Comparison of ENCODE assay signal across 8 cellular contexts in genomic region chr20:47725248-47725973, GRCh38. TPM values are rescaled to one million over a fixed set of nuclear protein-coding genes. Genes with fewer than 3 reads are reported as not detected.
A peak's percentile ranks its signal among the peaks of the same experiment; 100 is the strongest.
DNase-seq lines count a peak whose midpoint lies in the region; ATAC-seq and TF ChIP-seq lines count a peak whose summit lies in the region.

No MANE protein-coding gene starts in this region.

- peak overlapping the region; percentile 61 to 99 (median 98) for H3K27ac Mint-ChIP-seq in naive B cell

- peak; percentile 92 for TF ChIP-seq CTCF in OCI-LY1 (IDR thresholded peaks at IDR 0.05; ENCODE audit: low read length)

- H3K36me3 ChIP-seq in OCI-LY1 (ENCODE audit: insufficient read depth, low read length) = no peaks in the 10 kb centered on the region

- H3K4me1 ChIP-seq in OCI-LY1 (ENCODE audit: insufficient read depth, low read length, severe bottlenecking) = peaks cover 25% of the 10 kb centered on the region

- no peaks in the 10 kb centered on the region for H3K27me3 ChIP-seq in OCI-LY1 (ENCODE audit: insufficient read depth, low read length)

- 0 out of 2 replicates have a peak overlapping the region, but pooled peaks have one; percentile 45 for H2AFZ ChIP-seq in OCI-LY1 (ENCODE audit: low read length)

- H3K4me3 Mint-ChIP-seq in naive B cell = peak overlapping the region in 5 of 8 donors; percentile 18 to 78 (median 55)

- H3F3A ChIP-seq in OCI-LY1 (ENCODE audit: insufficient read depth, low read length) = no peaks in the 10 kb centered on the region

- H3K4me1 Mint-ChIP-seq in naive B cell = peaks cover 37 to 62% (median 57%) of the 10 kb centered on the region in 3 donors

- no peaks in the 10 kb centered on the region for H3K79me2 ChIP-seq in OCI-LY1 (ENCODE audit: insufficient read depth, low read length)

- H3K9me3 ChIP-seq in OCI-LY1 (ENCODE audit: low read length) = no peaks in the 10 kb centered on the region

- peak; percentile 2 to 4 for ATAC-seq in naive B cell (ENCODE audit: low read depth in 2 of 2)

- H3K27ac ChIP-seq in OCI-LY1 (ENCODE audit: low read depth, low read length, poor library complexity, severe bottlenecking) (no peak overlapping the region), epithelial cell of prostate (no peak overlapping the region)

- peak; percentile 72 for DNase-seq in DMS 273 treated with DMSO at 0.1 percent for 48 hours (lab: John Stamatoyannopoulos, UW)
- peak; percentile 80 for DNase-seq in HT1080 (ENCODE audit: low read depth)
- peak; percentile 70 for DNase-seq in activated CD8-positive, alpha-beta memory T cell treated with anti-CD3 and anti-CD28 coated beads, Interleukin-2, amount 50 U/mL, for 4 hours
- peak; percentile 33 for DNase-seq in epithelial cell of prostate (ENCODE audit: low read depth, low spot score)
- DNase-seq in naive B cell = peak; percentile 84
- peak; percentile 45 to 68 for DNase-seq in stimulated activated CD8-positive, alpha-beta memory T cell treated with anti-CD3 and anti-CD28 coated beads, Interleukin-7, amount 100 ng/mL, for 48 hours (ENCODE audit: extremely low read depth in 1 of 2, low read depth in 1 of 2)
- no peak for DNase-seq in cortex of kidney (lab: John Stamatoyannopoulos, UW)

- H3K9me2 ChIP-seq in OCI-LY1 (ENCODE audit: low read depth, low read length) = no peaks in the 10 kb centered on the region

- H3K4me3 ChIP-seq in OCI-LY1 (ENCODE audit: low read depth, low read length, poor library complexity, severe bottlenecking) = no peak overlapping the region

- H4K20me1 ChIP-seq in OCI-LY1 (ENCODE audit: insufficient read depth, low read length) = no peaks in the 10 kb centered on the region

- no peaks in the 10 kb centered on the region for H3K9me3 Mint-ChIP-seq in naive B cell

- H3K36me3 Mint-ChIP-seq in naive B cell = no peaks in the 10 kb centered on the region

- no peaks in the 10 kb centered on the region for H3K27me3 Mint-ChIP-seq in naive B cell

- H3K9ac ChIP-seq in OCI-LY1 (ENCODE audit: low read length) = no peak overlapping the region

- H3K4me2 ChIP-seq in OCI-LY1 (ENCODE audit: low read length) = peak overlapping the region; percentile 47

RNA-seq across cellular contexts. Expression of gene SULF2, which starts 59.9 kb away (rescaled TPM):
- 5.6 and 6.6 TPM in 2 replicates for total RNA-seq in HT1080 (2014; rRNA removed; shearing (Covaris generic))
- 5.7 and 7.0 TPM in 2 replicates for polyA plus RNA-seq in HT1080 (2015; cell fraction: cytosol; rRNA removed)
- 8.7 and 10.9 TPM in 2 replicates for polyA plus RNA-seq in HT1080 (2015; cell fraction: nucleus; rRNA removed)
- polyA plus RNA-seq in naive B cell (ENCODE audit: low read depth in 6 of 6) = 1 to 10 TPM in 5 of 6 donors, not detected in 1; 1.2 to 3.2 (median 2.6) TPM
